ENCODE assay signal across 8 cellular contexts in the genomic region with DNA sequence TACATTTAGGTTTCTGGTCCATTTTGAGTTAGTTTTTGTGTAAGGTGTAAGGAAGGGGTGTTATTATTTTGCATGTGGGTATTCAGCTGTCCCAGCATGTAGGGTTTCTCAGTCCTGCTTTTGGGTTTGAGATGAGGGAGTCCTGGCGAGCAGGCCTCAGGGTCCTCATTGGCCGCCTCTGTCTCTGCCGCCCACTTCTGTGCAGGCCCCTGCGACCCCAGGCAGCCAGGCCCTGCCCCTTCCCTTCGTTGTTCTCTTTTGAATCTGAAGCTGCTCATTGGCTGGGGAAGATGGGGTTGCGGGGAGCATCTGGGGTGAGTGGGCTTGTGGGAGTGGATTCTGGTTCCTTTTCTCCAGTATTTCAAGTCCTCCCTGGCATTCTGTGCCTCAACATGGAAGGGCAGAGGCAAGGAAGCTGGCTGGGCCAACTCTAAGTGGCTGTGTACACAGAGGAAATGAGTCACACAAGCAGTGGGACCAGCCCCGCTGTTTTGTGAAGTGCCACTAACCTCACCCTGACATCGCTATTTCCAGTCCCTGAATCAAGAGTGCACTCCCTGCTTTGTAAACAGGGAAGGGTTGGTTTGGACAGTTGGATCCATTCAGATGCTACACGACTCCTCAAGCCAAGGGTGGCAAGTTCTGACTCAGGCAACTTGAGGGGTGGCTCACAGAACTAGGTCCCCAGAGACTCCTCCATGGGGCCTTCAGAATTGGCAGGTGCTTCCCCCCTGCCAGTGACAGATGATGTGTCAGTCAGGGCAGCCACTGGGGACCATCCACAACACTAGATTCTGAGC.
A peak's percentile ranks its signal among the peaks of the same experiment; 100 is the strongest.
DNase-seq lines count a peak whose midpoint lies in the region; ATAC-seq and TF ChIP-seq lines count a peak whose summit lies in the region.
"Not testable (repeated sequence)": the region's sequence is repeated elsewhere in the genome, so short reads cannot be mapped to it uniquely, and the experiment has no call there.

No MANE protein-coding gene starts in this region.

- H3K4me3 Mint-ChIP-seq in activated T-cell treated with anti-CD3 and anti-CD28 coated beads, Interleukin-2, amount 50 U/mL, for 24 hours: peak overlapping the region; percentile 33
- not testable (repeated sequence) for H3K4me3 Mint-ChIP-seq in progenitor cell of endocrine pancreas (ENCODE audit: low read depth)

- TF ChIP-seq POLR2A in IMR-90 (IDR thresholded peaks at IDR 0.05; ENCODE audit: low read depth, low read length): not testable (repeated sequence)

- H3K79me1 ChIP-seq in IMR-90 (ENCODE audit: low read depth in 1 of 2, low read length in 2 of 2): not testable (repeated sequence)

- peak overlapping the region in 1 of 2 experiments; percentile 28; a peak in 1 of 4 replicates for H4K8ac ChIP-seq in IMR-90 (ENCODE audit: low read depth in 2 of 2, low read length in 2 of 2)

- H2BK120ac ChIP-seq in IMR-90 (ENCODE audit: low read depth, low read length): peak overlapping the region; percentile 57

- not testable (repeated sequence) for H3K36me3 ChIP-seq in IMR-90 (ENCODE audit: control insufficient read depth, insufficient read depth, low read length); Panc1 (ENCODE audit: control insufficient read depth, insufficient read depth, low read length); fibroblast of lung (ENCODE audit: control insufficient read depth, insufficient read depth, low read length); tibial artery

- CTCF ChIA-PET in IMR-90 (lab: Yijun Ruan, JAX); Panc1 (lab: Charles Lee): not testable (repeated sequence)

- in situ Hi-C loops in IMR-90 (cut with MboI; ENCODE audit: low sequenced_read_pairs); Panc1 (cut with HindIII; ENCODE audit: low pct_unique_long_range_greater_than_20kb, low sequenced_read_pairs): not testable (repeated sequence)

- H2AK9ac ChIP-seq in IMR-90 (replicated peaks; ENCODE audit: low read depth, low read length, poor library complexity): not testable (repeated sequence)

- peaks cover 28% of the 10 kb centered on the region for H3K36me3 Mint-ChIP-seq in activated T-cell treated with anti-CD3 and anti-CD28 coated beads, Interleukin-2, amount 50 U/mL, for 24 hours (ENCODE audit: low read depth)
- H3K36me3 Mint-ChIP-seq in progenitor cell of endocrine pancreas (ENCODE audit: insufficient read depth): not testable (repeated sequence)

- not testable (repeated sequence) for H3K27me3 ChIP-seq in IMR-90 (ENCODE audit: control insufficient read depth, insufficient read depth, low read length); Panc1 (ENCODE audit: control insufficient read depth, insufficient read depth, low read length); fibroblast of lung (ENCODE audit: control insufficient read depth, insufficient read depth, low read length); tibial artery

- H3K18ac ChIP-seq in IMR-90 (ENCODE audit: low read depth, low read length): not testable (repeated sequence)

- H3K9me3 ChIP-seq in IMR-90 (ENCODE audit: control insufficient read depth, insufficient read depth, low read length); Panc1 (ENCODE audit: control insufficient read depth, insufficient read depth, low read depth, low read length); fibroblast of lung (ENCODE audit: control insufficient read depth, insufficient read depth, low read depth, low read length); tibial artery: not testable (repeated sequence)

- H4K91ac ChIP-seq in IMR-90 (ENCODE audit: insufficient read depth, low read depth, low read length): not testable (repeated sequence)

- not testable (repeated sequence) for H3K79me2 ChIP-seq in fibroblast of lung (ENCODE audit: control insufficient read depth, insufficient read depth, low read length)

- not testable (repeated sequence) for H2BK20ac ChIP-seq in IMR-90 (ENCODE audit: low read depth, low read length)

- peak overlapping the region; percentile 54 for H2BK5ac ChIP-seq in IMR-90 (ENCODE audit: low read depth, low read length, poor library complexity, severe bottlenecking)

- intact Hi-C loops in IMR-90 (cut with micrococcal nuclease); Panc1 (cut with micrococcal nuclease; ENCODE audit: unreplicated experiment); tibial artery (cut with DNase I; ENCODE audit: low total_unique reads): not testable (repeated sequence)

- POLR2A ChIA-PET in IMR-90 (lab: Charles Lee; ENCODE audit: unreplicated experiment); Panc1 (lab: Charles Lee): not testable (repeated sequence)

- dilution Hi-C loops in IMR-90 (cut with HindIII; ENCODE audit: low sequenced_read_pairs, unreplicated experiment): not testable (repeated sequence)

- H3K9me1 ChIP-seq in IMR-90 (ENCODE audit: insufficient read depth, low read length): not testable (repeated sequence)

- not testable (repeated sequence) for BruUV-seq in IMR-90 (replicated peaks; lab: Mats Ljungman, UMichigan); Panc1 (replicated peaks; lab: Mats Ljungman, UMichigan)

- TF ChIP-seq RAD21 in IMR-90 (IDR thresholded peaks at IDR 0.05; ENCODE audit: low read length): not testable (repeated sequence)

- peak overlapping the region; percentile 35; the same call in 1 of the 2 replicates for H3K4ac ChIP-seq in IMR-90 (ENCODE audit: low read depth, low read length)

- H3K9ac ChIP-seq in IMR-90 (ENCODE audit: low read depth, low read length); fibroblast of lung (ENCODE audit: insufficient read depth, low read length): not testable (repeated sequence)

- H4K20me1 ChIP-seq in IMR-90 (ENCODE audit: insufficient read depth, low read length); fibroblast of lung (ENCODE audit: control insufficient read depth, extremely low read depth, insufficient read depth, low read length): not testable (repeated sequence)

- H4K5ac ChIP-seq in IMR-90 (ENCODE audit: low read depth, low read length): not testable (repeated sequence)

- H3K14ac ChIP-seq in IMR-90 (replicated peaks; ENCODE audit: low read depth, low read length): not testable (repeated sequence)

- not testable (repeated sequence) for H3K4me2 ChIP-seq in IMR-90 (ENCODE audit: low read depth, low read length); fibroblast of lung (ENCODE audit: extremely low read depth, insufficient read depth, low read length)

- DNase-seq in GM10266 (ENCODE audit: extremely low spot score): peak; percentile 34
- DNase-seq in HCEC 1CT: peak; percentile 42
- peak; percentile 60 for DNase-seq in IMR-90
- peak; percentile 33 for DNase-seq in Panc1 (ENCODE audit: low read depth, low spot score)
- DNase-seq in activated T-cell treated with anti-CD3 and anti-CD28 coated beads, Interleukin-2, amount 50 U/mL, for 24 hours: peak; percentile 66
- peak; percentile 52 to 58 for DNase-seq in fibroblast of lung (ENCODE audit: low read depth in 2 of 2)
- DNase-seq in progenitor cell of endocrine pancreas (ENCODE audit: low spot score, unreplicated experiment): not testable (repeated sequence)
- peak; percentile 76 to 78 for DNase-seq in tibial artery

- H3K56ac ChIP-seq in IMR-90 (ENCODE audit: extremely low read depth, insufficient read depth, low read length): not testable (repeated sequence)

- no CpG with 5 or more reads among the region's 9 CpGs for WGBS in IMR-90 (ENCODE audit: extremely low coverage in 2 of 2, insufficient read length in 1 of 2), 2 experiments

- not testable (repeated sequence) for H3K23ac ChIP-seq in IMR-90 (ENCODE audit: low read depth, low read length)

- H3K27ac Mint-ChIP-seq in activated T-cell treated with anti-CD3 and anti-CD28 coated beads, Interleukin-2, amount 50 U/mL, for 24 hours: peak overlapping the region; percentile 94
- peak overlapping the region; percentile 49 for H3K27ac Mint-ChIP-seq in progenitor cell of endocrine pancreas

- not testable (repeated sequence) for H2AFZ ChIP-seq in IMR-90 (replicated peaks; ENCODE audit: low read length, poor library complexity); fibroblast of lung (ENCODE audit: low read length)

- H3K9me3 Mint-ChIP-seq in activated T-cell treated with anti-CD3 and anti-CD28 coated beads, Interleukin-2, amount 50 U/mL, for 24 hours; progenitor cell of endocrine pancreas (ENCODE audit: low read depth): not testable (repeated sequence)

- not testable (repeated sequence) for H2BK15ac ChIP-seq in IMR-90 (ENCODE audit: low read depth, low read length)

- ATAC-seq in IMR-90 (ENCODE audit: low read depth) (peak; percentile 94), Panc1 (peak; percentile 98)

- H3K4me1 ChIP-seq in IMR-90 (ENCODE audit: control insufficient read depth, insufficient read depth, low read length); Panc1 (ENCODE audit: control insufficient read depth, insufficient read depth, low read length); fibroblast of lung (ENCODE audit: control insufficient read depth, extremely low read depth, insufficient read depth, low read length); tibial artery: not testable (repeated sequence)

- peak overlapping the region; percentile 42; the same call in 1 of the 2 replicates for H3K27ac ChIP-seq in IMR-90 (ENCODE audit: insufficient read depth, low read length)
- H3K27ac ChIP-seq in Panc1 (ENCODE audit: low read length); fibroblast of lung (ENCODE audit: insufficient read depth, low read length); tibial artery: not testable (repeated sequence)

- H3K4me1 Mint-ChIP-seq in activated T-cell treated with anti-CD3 and anti-CD28 coated beads, Interleukin-2, amount 50 U/mL, for 24 hours (ENCODE audit: low read depth): peaks cover 19% of the 10 kb centered on the region
- not testable (repeated sequence) for H3K4me1 Mint-ChIP-seq in progenitor cell of endocrine pancreas (ENCODE audit: low read depth)

- not testable (repeated sequence) for TF ChIP-seq CTCF in GM10266 (IDR thresholded peaks at IDR 0.05; ENCODE audit: control insufficient read depth, insufficient read depth, low read depth, missing control alignments); IMR-90 (conservative IDR thresholded peaks at IDR 0.05; ENCODE audit: low read depth, low read length); Panc1 (IDR thresholded peaks at IDR 0.05); fibroblast of lung (conservative IDR thresholded peaks at IDR 0.05 in 1 of 2, IDR thresholded peaks at IDR 0.05 in 1 of 2; ENCODE audit: low read depth in 1 of 2, low read length in 2 of 2); progenitor cell of endocrine pancreas (IDR thresholded peaks at IDR 0.05; ENCODE audit: unreplicated experiment); tibial artery (IDR thresholded peaks at IDR 0.05)

- H3K27me3 Mint-ChIP-seq in activated T-cell treated with anti-CD3 and anti-CD28 coated beads, Interleukin-2, amount 50 U/mL, for 24 hours; progenitor cell of endocrine pancreas: not testable (repeated sequence)

- not testable (repeated sequence) for H2AK5ac ChIP-seq in IMR-90 (ENCODE audit: low read depth, low read length)

- not testable (repeated sequence) for H3K4me3 ChIP-seq in IMR-90 (ENCODE audit: insufficient read depth, low read depth, low read length); Panc1 (ENCODE audit: low read depth in 2 of 2, low read length in 2 of 2); fibroblast of lung (replicated peaks in 1 of 4; ENCODE audit: control extremely low read depth in 1 of 4, insufficient read depth in 1 of 4, low read depth in 3 of 4, low read length in 4 of 4); tibial artery
